ENCODE assay signal across 8 cellular contexts in genomic region chr9:79565245-79565644, GRCh38. TPM values are rescaled to one million over a fixed set of nuclear protein-coding genes. Genes with fewer than 3 reads are reported as not detected.
DNase-seq lines count a peak whose midpoint lies in the region; ATAC-seq and TF ChIP-seq lines count a peak whose summit lies in the region.

No MANE protein-coding gene starts in this region.

- no peak overlapping the region for H3K4me3 ChIP-seq in body of pancreas

- DNase-seq in UCSD-AML1 (lab: John Stamatoyannopoulos, UW; ENCODE audit: unreplicated experiment) = peak; percentile 13
- DNase-seq in nucleus accumbens (lab: John Stamatoyannopoulos, UW) = no peak
- DNase-seq in NCI-H345 (lab: John Stamatoyannopoulos, UW) = no peak
- DNase-seq in NCI-H1436 treated with DMSO at 0.1 percent for 48 hours (lab: John Stamatoyannopoulos, UW) = no peak
- DNase-seq in body of pancreas = no peak

- no peak for TF ChIP-seq CTCF in body of pancreas (IDR thresholded peaks at IDR 0.05)

- peaks cover 1% of the 10 kb centered on the region for H3K4me1 ChIP-seq in body of pancreas

- no peaks in the 10 kb centered on the region for H3K9me3 ChIP-seq in body of pancreas

- no peak overlapping the region for H3K27ac ChIP-seq in body of pancreas

- intact Hi-C loops in body of pancreas (cut with DNase I) = no loop called here

- no peak for TF ChIP-seq POLR2A in body of pancreas (IDR thresholded peaks at IDR 0.05)

- ATAC-seq in GM18499 (IDR thresholded peaks at IDR 0.05; ENCODE audit: insufficient read depth, unreplicated experiment) (peak; percentile 94), GM19452 (IDR thresholded peaks at IDR 0.05; ENCODE audit: unreplicated experiment) (peak; percentile 97), HG03103 (IDR thresholded peaks at IDR 0.05; ENCODE audit: low read depth, unreplicated experiment) (peak; percentile 93), body of pancreas (no peak)

- H3K36me3 ChIP-seq in body of pancreas (replicated peaks in 1 of 2; ENCODE audit: insufficient read depth in 1 of 2, low read depth in 2 of 2) = no peaks in the 10 kb centered on the region

- 61 to 87% methylated on average over 2 of the region's 2 CpGs for WGBS in body of pancreas, 2 donors

- no peaks in the 10 kb centered on the region for H3K27me3 ChIP-seq in body of pancreas

RNA-seq across cellular contexts. Expression of gene TLE4, which starts 6.5 kb away (rescaled TPM):
- 10 to 100 TPM; 17.9 to 54.7 TPM for total RNA-seq in body of pancreas
